In genomic region chr15:27846722-27847420, GRCh38 we compare ENCODE assay signal across 16 cellular contexts.
DNase-seq lines count a peak whose midpoint lies in the region; FAIRE-seq and TF ChIP-seq lines count a peak whose summit lies in the region.
"Had no signal": no experiment of that assay in that cellular context is flagged by ENCODE, and none has a peak within 500 bp of the region (broad histone marks: within the 10 kb centered on the region; RNA-seq: fewer than 3 reads in every experiment).

No MANE protein-coding gene starts in this region.

- intact Hi-C loops in vagina (cut with DNase I) = no loop called here

- peak; percentile 5 for DNase-seq in GM13976 (ENCODE audit: low spot score)
- no peak for DNase-seq in astrocyte (ENCODE audit: low read depth)
- DNase-seq in vagina (ENCODE audit: extremely low spot score in 2 of 2) = peak; percentile 58 to 72
- no peak for DNase-seq in NCI-H748 treated with DMSO at 0.1 percent for 48 hours (lab: John Stamatoyannopoulos, UW)
- DNase-seq in tibial nerve (ENCODE audit: low spot score in 2 of 2) = no peak
- DNase-seq: BE2C; CD4-positive, alpha-beta memory T cell; DND-41; GDM1 had no signal

- H3K27me3 ChIP-seq in astrocyte (ENCODE audit: insufficient read depth, low read length) = no peaks in the 10 kb centered on the region
- no peaks in the 10 kb centered on the region for H3K27me3 ChIP-seq in neural cell (ENCODE audit: insufficient read depth, low read depth, low read length)
- H3K27me3 ChIP-seq in vagina = no peaks in the 10 kb centered on the region
- no peaks in the 10 kb centered on the region for H3K27me3 ChIP-seq in tibial nerve
- H3K27me3 ChIP-seq: BE2C had no signal

- H3K27ac ChIP-seq in astrocyte (ENCODE audit: low read depth, low read length) = no peak overlapping the region
- no peak overlapping the region for H3K27ac ChIP-seq in neural cell (ENCODE audit: low read length)
- H3K27ac ChIP-seq in vagina = no peak overlapping the region
- H3K27ac ChIP-seq in tibial nerve = no peak overlapping the region
- H3K27ac ChIP-seq: A549, C4-2B had no signal

- H3K4me3 ChIP-seq in astrocyte (ENCODE audit: insufficient read depth, low read depth, low read length) = no peak overlapping the region
- H3K4me3 ChIP-seq in neural cell (ENCODE audit: low read length) = no peak overlapping the region
- no peak overlapping the region for H3K4me3 ChIP-seq in vagina
- H3K4me3 ChIP-seq in tibial nerve = no peak overlapping the region
- H3K4me3 ChIP-seq: A549, HAP-1 had no signal

- H4K20me1 ChIP-seq in astrocyte (ENCODE audit: insufficient read depth, low read length) (no peaks in the 10 kb centered on the region), neural cell (ENCODE audit: insufficient read depth) (no peaks in the 10 kb centered on the region)

- peak overlapping the region; percentile 26 for H3K27ac Mint-ChIP-seq in astrocyte (ENCODE audit: unreplicated experiment)
- H3K27ac Mint-ChIP-seq: CD4-positive, alpha-beta memory T cell had no signal

- FAIRE-seq in astrocyte (lab: Jason Lieb, UNC) = no peak
- FAIRE-seq: A549, D721Med, GM12892, H1 had no signal

- H3K4me2 ChIP-seq in astrocyte (ENCODE audit: low read length) (no peak overlapping the region), neural cell (ENCODE audit: low read length) (no peak overlapping the region)
- H3K4me2 ChIP-seq: A549 had no signal

- in situ Hi-C loops in GM13976 (cut with MboI; ENCODE audit: low sequenced_read_pairs, unreplicated experiment) = no loop called here

- H3K4me1 ChIP-seq in astrocyte (ENCODE audit: insufficient read depth, low read length) = peaks cover 21% of the 10 kb centered on the region
- no peaks in the 10 kb centered on the region for H3K4me1 ChIP-seq in vagina
- H3K4me1 ChIP-seq in tibial nerve = no peaks in the 10 kb centered on the region
- H3K4me1 ChIP-seq: A549, BE2C, HAP-1 had no signal

- peaks cover 3% of the 10 kb centered on the region for H3K9me3 ChIP-seq in astrocyte (ENCODE audit: insufficient read depth, low read depth, low read length)
- H3K9me3 ChIP-seq in neural cell (ENCODE audit: low read length) = peaks cover 5% of the 10 kb centered on the region
- H3K9me3 ChIP-seq in vagina = no peaks in the 10 kb centered on the region
- peaks cover 0 to 11% (median 0%) of the 10 kb centered on the region in 4 donors for H3K9me3 ChIP-seq in tibial nerve
- H3K9me3 ChIP-seq: BE2C, HAP-1 had no signal

- WGBS in tibial nerve, 2 donors = 75 to 79% methylated on average over 10 of the region's 10 CpGs

- no peak for TF ChIP-seq RAD21 in neural cell (conservative IDR thresholded peaks at IDR 0.05)

- H3K9me2 ChIP-seq in neural cell (ENCODE audit: insufficient read depth, low read length) = no peaks in the 10 kb centered on the region

- no peaks in the 10 kb centered on the region for H3F3A ChIP-seq in neural cell (ENCODE audit: insufficient read depth, low read length, poor library complexity, severe bottlenecking)

- H3K79me2 ChIP-seq in astrocyte (ENCODE audit: insufficient read depth, low read length) (no peaks in the 10 kb centered on the region), neural cell (replicated peaks; ENCODE audit: insufficient read depth, low read length) (no peaks in the 10 kb centered on the region)

- TF ChIP-seq EP300 in neural cell (conservative IDR thresholded peaks at IDR 0.05; ENCODE audit: poor library complexity, severe bottlenecking) (no peak), tibial nerve (IDR thresholded peaks at IDR 0.05) (no peak)

- H3K9me3 Mint-ChIP-seq in astrocyte (ENCODE audit: unreplicated experiment) = peaks cover 11% of the 10 kb centered on the region

- H2AFZ ChIP-seq in astrocyte (ENCODE audit: low read depth, low read length) (no peak overlapping the region), neural cell (ENCODE audit: low read depth, low read length) (no peak overlapping the region)

- H3K9ac ChIP-seq in astrocyte (ENCODE audit: low read length) (no peak overlapping the region), neural cell (ENCODE audit: low read length) (no peak overlapping the region)

- peaks cover 4% of the 10 kb centered on the region for H3K27me3 Mint-ChIP-seq in astrocyte (ENCODE audit: low read depth, unreplicated experiment)
- H3K27me3 Mint-ChIP-seq: CD4-positive, alpha-beta memory T cell had no signal

- TF ChIP-seq CTCF in GM13976 (IDR thresholded peaks at IDR 0.05; ENCODE audit: borderline replicate concordance, control extremely low read depth, extremely low read depth, insufficient read depth, missing control alignments) (no peak), astrocyte (IDR thresholded peaks at IDR 0.05; ENCODE audit: insufficient read depth, low read depth, low read length) (no peak), neural cell (IDR thresholded peaks at IDR 0.05; ENCODE audit: poor library complexity, severe bottlenecking) (no peak), vagina (IDR thresholded peaks at IDR 0.05) (no peak), tibial nerve (IDR thresholded peaks at IDR 0.05) (no peak)

- no peak overlapping the region for H3K4me3 Mint-ChIP-seq in astrocyte (ENCODE audit: unreplicated experiment)
- H3K4me3 Mint-ChIP-seq: CD4-positive, alpha-beta memory T cell had no signal

- peaks cover 33% of the 10 kb centered on the region for H3K4me1 Mint-ChIP-seq in astrocyte (ENCODE audit: low read depth, unreplicated experiment)
- H3K4me1 Mint-ChIP-seq: CD4-positive, alpha-beta memory T cell had no signal

- H3K36me3 ChIP-seq in astrocyte (ENCODE audit: insufficient read depth, low read length) (no peaks in the 10 kb centered on the region), neural cell (ENCODE audit: insufficient read depth, low read length) (no peaks in the 10 kb centered on the region), vagina (no peaks in the 10 kb centered on the region), tibial nerve (no peaks in the 10 kb centered on the region)
- H3K36me3 ChIP-seq: BE2C, HAP-1 had no signal

- H3K36me3 Mint-ChIP-seq in astrocyte (ENCODE audit: low read depth, unreplicated experiment) = peaks cover 2% of the 10 kb centered on the region
- H3K36me3 Mint-ChIP-seq: CD4-positive, alpha-beta memory T cell had no signal

- no peak for TF ChIP-seq POLR2A in vagina (IDR thresholded peaks at IDR 0.05)
- TF ChIP-seq POLR2A in tibial nerve (IDR thresholded peaks at IDR 0.05) = no peak

TF ChIP-seq in neural cell, 6 proteins besides CTCF, POLR2A, EP300 and RAD21:
- TF ChIP-seq REST (IDR thresholded peaks at IDR 0.05; ENCODE audit: borderline replicate concordance) = peak; percentile 21
- TF ChIP-seq MXI1 (conservative IDR thresholded peaks at IDR 0.05; ENCODE audit: poor library complexity, severe bottlenecking) = no peak

Comparison
In these comparisons a context has a peak if more than half of its experiments do, and no peak if none do; other contexts are left out.
1. DNase-seq: peak in GM13976 (single experiment) and vagina (2 of 2); none in astrocyte (single experiment), NCI-H748 treated with DMSO at 0.1 percent for 48 hours (single experiment) and tibial nerve (0 of 2).